In the genomic region with DNA sequence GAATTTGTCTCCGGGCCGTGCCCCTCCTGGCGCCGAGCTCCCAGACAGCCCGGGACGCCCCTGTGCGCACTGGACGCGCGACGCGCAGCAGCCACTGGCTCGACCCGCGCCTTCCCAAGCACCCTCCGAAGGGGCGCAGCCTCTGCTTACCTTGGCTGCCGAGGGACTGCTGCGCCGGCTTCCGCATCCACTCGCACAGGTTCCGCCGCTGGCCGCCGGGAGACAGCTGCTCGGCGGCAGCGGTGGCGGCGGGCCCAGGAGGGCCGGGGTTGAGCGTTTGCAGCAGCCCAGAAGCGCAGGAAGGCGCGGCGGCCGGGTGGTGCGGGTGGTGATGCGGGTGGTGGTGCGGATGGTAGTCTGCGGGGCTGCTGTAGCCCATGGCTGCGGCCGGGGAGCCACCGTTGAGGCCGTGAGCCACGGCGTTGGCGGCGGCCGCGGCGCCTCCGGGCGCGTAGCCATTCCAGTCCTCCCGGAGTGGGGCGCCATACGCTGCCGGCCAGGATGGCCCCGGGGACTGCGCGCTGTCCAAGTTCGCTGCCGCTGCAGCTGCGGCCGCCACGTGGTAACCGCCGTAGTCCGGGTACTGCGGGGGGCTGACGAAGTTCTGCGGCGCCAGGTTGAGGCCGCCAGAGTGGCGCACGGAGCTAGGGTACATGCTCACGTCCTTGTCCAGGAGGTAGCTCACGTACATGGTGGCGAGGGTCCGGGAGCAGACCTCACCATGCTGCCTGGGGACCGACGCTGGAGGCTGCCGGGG, we compare ENCODE assay signal across 13 cellular contexts. TPM values are rescaled to one million over a fixed set of nuclear protein-coding genes. Genes with fewer than 3 reads are reported as not detected.
A peak's percentile ranks its signal among the peaks of the same experiment; 100 is the strongest.
DNase-seq lines count a peak whose midpoint lies in the region; ATAC-seq and TF ChIP-seq lines count a peak whose summit lies in the region.
"Had no signal": no experiment of that assay in that cellular context is flagged by ENCODE, and none has a peak within 500 bp of the region (broad histone marks: within the 10 kb centered on the region; RNA-seq: fewer than 3 reads in every experiment).

No MANE protein-coding gene starts in this region.

- TF ChIP-seq CTCF in thoracic aorta (IDR thresholded peaks at IDR 0.05) = no peak

- H3K9ac ChIP-seq in SK-N-MC (ENCODE audit: insufficient read length) = no peak overlapping the region

- H3K9me3 ChIP-seq in SK-N-MC (ENCODE audit: low read depth, low read length) = no peaks in the 10 kb centered on the region
- no peaks in the 10 kb centered on the region for H3K9me3 ChIP-seq in thoracic aorta

- POLR2A ChIA-PET in activated CD4-positive, alpha-beta T cell treated with anti-CD3 and anti-CD28 coated beads for 36 hours (lab: Charles Lee) = no interaction called here

- H3K27ac Mint-ChIP-seq in activated CD4-positive, alpha-beta T cell treated with anti-CD3 and anti-CD28 coated beads for 36 hours = no peak overlapping the region
- no peak overlapping the region for H3K27ac Mint-ChIP-seq in immature natural killer cell
- H3K27ac Mint-ChIP-seq: effector memory CD8-positive, alpha-beta T cell had no signal

- H3K36me3 ChIP-seq in SK-N-MC (ENCODE audit: insufficient read depth, low read length) (no peaks in the 10 kb centered on the region), thoracic aorta (no peaks in the 10 kb centered on the region)

- H3K9me3 Mint-ChIP-seq in activated CD4-positive, alpha-beta T cell treated with anti-CD3 and anti-CD28 coated beads for 36 hours (ENCODE audit: low read depth) = no peaks in the 10 kb centered on the region
- peaks cover 0 to 1% (median 0%) of the 10 kb centered on the region in 6 donors for H3K9me3 Mint-ChIP-seq in immature natural killer cell
- H3K9me3 Mint-ChIP-seq: effector memory CD8-positive, alpha-beta T cell had no signal

- DNase-seq in activated CD4-positive, alpha-beta T cell treated with anti-CD3 and anti-CD28 coated beads for 36 hours = peak; percentile 38
- no peak for DNase-seq in activated CD4-positive, alpha-beta T cell treated with anti-CD3 and anti-CD28 coated beads for 4 hours
- DNase-seq in SK-N-MC (ENCODE audit: low read depth, low spot score) (no peak), left kidney (ENCODE audit: low read depth, low spot score) (peak; percentile 42), thoracic aorta (ENCODE audit: low spot score) (no peak), Ammon's horn (ENCODE audit: low spot score) (no peak), immature natural killer cell (no peak)
- DNase-seq in activated naive CD4-positive, alpha-beta T cell treated with anti-CD3 and anti-CD28 coated beads, Interleukin-2, amount 50 U/mL, for 16 hours = no peak
- DNase-seq: activated effector memory CD4-positive, alpha-beta T cell treated with Interleukin-2 at 50 U/mL for 16 hours; effector memory CD8-positive, alpha-beta T cell; NCI-H2227 treated with DMSO at 0.1 percent for 48 hours; stimulated activated naive CD4-positive, alpha-beta T cell had no signal

- H3K4me3 ChIP-seq in SK-N-MC (peak overlapping the region; percentile 53), thoracic aorta (peak overlapping the region; percentile 31)

- H3K4me1 Mint-ChIP-seq in activated CD4-positive, alpha-beta T cell treated with anti-CD3 and anti-CD28 coated beads for 36 hours = peaks cover 24% of the 10 kb centered on the region
- H3K4me1 Mint-ChIP-seq in immature natural killer cell = no peaks in the 10 kb centered on the region

- ATAC-seq in activated CD4-positive, alpha-beta T cell treated with anti-CD3 and anti-CD28 coated beads for 36 hours = peak; percentile 12
- ATAC-seq in thoracic aorta (ENCODE audit: insufficient number of reproducible peaks, low FRiP score, low read depth) = no peak
- ATAC-seq: effector memory CD8-positive, alpha-beta T cell had no signal

- intact Hi-C loops in activated CD4-positive, alpha-beta T cell treated with anti-CD3 and anti-CD28 coated beads for 36 hours (cut with DNase I, micrococcal nuclease) = loop anchor here in 1 of 2 experiments (1.0 kb wide), 2 partner anchors 42 to 48 kb away; no protein-coding TSS in a partner anchor

- H3K27ac ChIP-seq in SK-N-MC (no peak overlapping the region), thoracic aorta (no peak overlapping the region)

- peaks cover 7% of the 10 kb centered on the region for H3K27me3 ChIP-seq in thoracic aorta (replicated peaks; ENCODE audit: insufficient read depth)

- no peaks in the 10 kb centered on the region for H3K36me3 Mint-ChIP-seq in activated CD4-positive, alpha-beta T cell treated with anti-CD3 and anti-CD28 coated beads for 36 hours (ENCODE audit: low read depth)
- H3K36me3 Mint-ChIP-seq in immature natural killer cell = no peaks in the 10 kb centered on the region

- H3K27me3 Mint-ChIP-seq in activated CD4-positive, alpha-beta T cell treated with anti-CD3 and anti-CD28 coated beads for 36 hours = peaks cover 73% of the 10 kb centered on the region
- H3K27me3 Mint-ChIP-seq in immature natural killer cell (ENCODE audit: low read depth in 3 of 3) = peaks cover 13 to 44% (median 20%) of the 10 kb centered on the region in 3 donors

- CTCF ChIA-PET in activated CD4-positive, alpha-beta T cell treated with anti-CD3 and anti-CD28 coated beads for 36 hours (lab: Charles Lee) = interaction anchor here (0.6 to 2.1 kb wide), 4 partner anchors 10 to 1745 kb away, joined by 3 to 8 read pairs (median 4); no protein-coding TSS in a partner anchor

- H3K4me1 ChIP-seq in thoracic aorta (ENCODE audit: control insufficient read depth in 1 of 2, low read depth in 2 of 2) = peaks cover 4 to 16% of the 10 kb centered on the region in 2 donors

- H3K4me3 Mint-ChIP-seq in activated CD4-positive, alpha-beta T cell treated with anti-CD3 and anti-CD28 coated beads for 36 hours = no peak overlapping the region
- no peak overlapping the region for H3K4me3 Mint-ChIP-seq in immature natural killer cell

RNA-seq across cellular contexts. Expression of a gene that starts 0.6 kb away (rescaled TPM):
- not detected for total RNA-seq in activated CD4-positive, alpha-beta T cell treated with anti-CD3 and anti-CD28 coated beads for 36 hours
- not detected for total RNA-seq in thoracic aorta
- not detected for polyA plus RNA-seq in immature natural killer cell
- total RNA-seq: T-helper 2 cell treated with Interferon-gamma antibody and Interleukin-4, amounts not matched to agents 100 ng/mL and 5 ng/mL, for 36 hours had no signal

RNA-seq across cellular contexts. Expression of a gene that starts 20.0 kb away (rescaled TPM):
- not detected for total RNA-seq in activated CD4-positive, alpha-beta T cell treated with anti-CD3 and anti-CD28 coated beads for 36 hours
- total RNA-seq in thoracic aorta = not detected
- polyA plus RNA-seq in immature natural killer cell = not detected
- total RNA-seq: T-helper 2 cell treated with Interferon-gamma antibody and Interleukin-4, amounts not matched to agents 100 ng/mL and 5 ng/mL, for 36 hours had no signal

RNA-seq across cellular contexts. Expression of a gene that starts 48.7 kb away (rescaled TPM):
- not detected for total RNA-seq in activated CD4-positive, alpha-beta T cell treated with anti-CD3 and anti-CD28 coated beads for 36 hours
- total RNA-seq in thoracic aorta = under 1 TPM in 1 of 2 donors, not detected in 1; 0.28 TPM
- polyA plus RNA-seq in immature natural killer cell = not detected
- total RNA-seq: T-helper 2 cell treated with Interferon-gamma antibody and Interleukin-4, amounts not matched to agents 100 ng/mL and 5 ng/mL, for 36 hours had no signal

Comparison
In these comparisons a context has a peak if more than half of its experiments do, and no peak if none do; other contexts are left out.
1. DNase-seq: peak in activated CD4-positive, alpha-beta T cell treated with anti-CD3 and anti-CD28 coated beads for 36 hours (single experiment) and left kidney (single experiment); none in activated CD4-positive, alpha-beta T cell treated with anti-CD3 and anti-CD28 coated beads for 4 hours (0 of 2), SK-N-MC (single experiment), thoracic aorta (single experiment), Ammon's horn (single experiment), activated naive CD4-positive, alpha-beta T cell treated with anti-CD3 and anti-CD28 coated beads, Interleukin-2, amount 50 U/mL, for 16 hours (single experiment) and immature natural killer cell (0 of 3).